In genomic region chr7:146116452-146117219, GRCh38 we compare ENCODE assay signal across 8 cellular contexts. TPM values are rescaled to one million over a fixed set of nuclear protein-coding genes. Genes with fewer than 3 reads are reported as not detected.
A peak's percentile ranks its signal among the peaks of the same experiment; 100 is the strongest.
DNase-seq lines count a peak whose midpoint lies in the region; ATAC-seq and TF ChIP-seq lines count a peak whose summit lies in the region.

TSS of gene CNTNAP2 (plus strand) at chr7:146116801. CDS start at chr7:146116877, 76 bp downstream.

- H3K4me1 ChIP-seq in right atrium auricular region = peaks cover 0 to 17% of the 10 kb centered on the region in 2 donors

- TF ChIP-seq CTCF in right atrium auricular region (IDR thresholded peaks at IDR 0.05) (no peak), retinal pigment epithelial cell (conservative IDR thresholded peaks at IDR 0.05; ENCODE audit: low read depth, low read length) (no peak), foreskin fibroblast (IDR thresholded peaks at IDR 0.05; ENCODE audit: low read depth, low read length) (no peak), lower leg skin (IDR thresholded peaks at IDR 0.05) (no peak)

- no peaks in the 10 kb centered on the region for H3K36me3 ChIP-seq in right atrium auricular region

- no peaks in the 10 kb centered on the region for H3K9me3 ChIP-seq in right atrium auricular region

- intact Hi-C loops in lower leg skin (cut with DNase I; ENCODE audit: low total_unique reads) = no loop called here

- 1 to 2% methylated on average over 22 to 45 of the region's 45 CpGs for WGBS in lower leg skin, 2 donors

- H3K4me3 ChIP-seq in right atrium auricular region (peak within 1 kb of the TSS; percentile 18 to 50), retinal pigment epithelial cell (ENCODE audit: low read length) (peak within 1 kb of the TSS; percentile 59), foreskin fibroblast (ENCODE audit: low read depth in 1 of 2, low read length in 2 of 2) (peak within 1 kb of the TSS in 1 of 2 donors; percentile 11), lower leg skin (ENCODE audit: low read depth, poor library complexity, severe bottlenecking) (no peak within 1 kb of the TSS)

- no peak within 1 kb of the TSS for H3K27ac ChIP-seq in right atrium auricular region

- H3K27me3 ChIP-seq in right atrium auricular region = no peaks in the 10 kb centered on the region

- POLR2A ChIA-PET in activated naive CD8-positive, alpha-beta T cell treated with anti-CD3 and anti-CD28 coated beads, Interleukin-2, amount 10 ng/mL, durations not matched to agents 7 days and 5 days (lab: Charles Lee) = no interaction called here

- no peak for TF ChIP-seq POLR2A in lower leg skin (IDR thresholded peaks at IDR 0.05)

- peak within 1 kb of the TSS; percentile 76 for H3K4me3 Mint-ChIP-seq in activated naive CD8-positive, alpha-beta T cell treated with anti-CD3 and anti-CD28 coated beads, Interleukin-2, amount 10 ng/mL, durations not matched to agents 7 days and 5 days

- peaks cover 21% of the 10 kb centered on the region for H3K27me3 Mint-ChIP-seq in activated naive CD8-positive, alpha-beta T cell treated with anti-CD3 and anti-CD28 coated beads, Interleukin-2, amount 10 ng/mL, durations not matched to agents 7 days and 5 days

- peak; percentile 4 for ATAC-seq in GM19351 (IDR thresholded peaks at IDR 0.05; ENCODE audit: unreplicated experiment)
- no peak for ATAC-seq in activated naive CD8-positive, alpha-beta T cell treated with anti-CD3 and anti-CD28 coated beads, Interleukin-2, amount 10 ng/mL, durations not matched to agents 7 days and 5 days (ENCODE audit: low read depth)
- no peak for ATAC-seq in GM21619 (IDR thresholded peaks at IDR 0.05; ENCODE audit: unreplicated experiment)

- H3K27ac Mint-ChIP-seq in activated naive CD8-positive, alpha-beta T cell treated with anti-CD3 and anti-CD28 coated beads, Interleukin-2, amount 10 ng/mL, durations not matched to agents 7 days and 5 days = no peak within 1 kb of the TSS

- H3K9me3 Mint-ChIP-seq in activated naive CD8-positive, alpha-beta T cell treated with anti-CD3 and anti-CD28 coated beads, Interleukin-2, amount 10 ng/mL, durations not matched to agents 7 days and 5 days = peaks cover 1% of the 10 kb centered on the region

- H3K36me3 Mint-ChIP-seq in activated naive CD8-positive, alpha-beta T cell treated with anti-CD3 and anti-CD28 coated beads, Interleukin-2, amount 10 ng/mL, durations not matched to agents 7 days and 5 days = no peaks in the 10 kb centered on the region

- DNase-seq in NCI-H146 (lab: John Stamatoyannopoulos, UW) (peak; percentile 94), right atrium auricular region (ENCODE audit: low spot score) (no peak), retinal pigment epithelial cell (ENCODE audit: low read depth) (no peak), foreskin fibroblast (no peak), lower leg skin (ENCODE audit: low spot score in 2 of 2) (no peak)
- no peak for DNase-seq in activated naive CD8-positive, alpha-beta T cell treated with anti-CD3 and anti-CD28 coated beads, Interleukin-2, amount 10 ng/mL, durations not matched to agents 7 days and 5 days

- no peaks in the 10 kb centered on the region for H3K4me1 Mint-ChIP-seq in activated naive CD8-positive, alpha-beta T cell treated with anti-CD3 and anti-CD28 coated beads, Interleukin-2, amount 10 ng/mL, durations not matched to agents 7 days and 5 days

RNA-seq across cellular contexts. Expression of gene CNTNAP2, which starts in this region (rescaled TPM):
- total RNA-seq in activated naive CD8-positive, alpha-beta T cell treated with anti-CD3 and anti-CD28 coated beads, Interleukin-2, amount 10 ng/mL, durations not matched to agents 7 days and 5 days = not detected
- total RNA-seq in right atrium auricular region = 1 to 10 TPM; 1.1 to 1.7 TPM
- total RNA-seq in lower leg skin = under 1 TPM in 2 of 4 donors, not detected in 2; 0.42 to 0.71 TPM
